In genomic region chr15:74988007-74988800, GRCh38 we compare ENCODE assay signal across 8 cellular contexts. TPM values are rescaled to one million over a fixed set of nuclear protein-coding genes. Genes with fewer than 3 reads are reported as not detected.
DNase-seq lines count a peak whose midpoint lies in the region; ATAC-seq, FAIRE-seq and TF ChIP-seq lines count a peak whose summit lies in the region.

No MANE protein-coding gene starts in this region.

- intact Hi-C loops in colonic mucosa (cut with DNase I) (no loop called here), pancreas (cut with DNase I) (no loop called here), uterus (cut with DNase I; ENCODE audit: low total_unique reads) (no loop called here)

- peak; percentile 35 for DNase-seq in GDM1 (lab: John Stamatoyannopoulos, UW)
- DNase-seq in KG1 (lab: John Stamatoyannopoulos, UW), result peak; percentile 42
- DNase-seq in SK-MEL-5 (ENCODE audit: low read depth, low spot score), result peak; percentile 59
- DNase-seq in colonic mucosa, result peak; percentile 50
- peak in 3 of 6 donors; percentile 36 to 66 (median 51) for DNase-seq in pancreas
- DNase-seq in uterus, result no peak

- peak; percentile 60 for TF ChIP-seq CTCF in colonic mucosa (IDR thresholded peaks at IDR 0.05)
- peak in 3 of 4 donors; percentile 12 to 32 (median 30) for TF ChIP-seq CTCF in pancreas (IDR thresholded peaks at IDR 0.05)
- no peak for TF ChIP-seq CTCF in uterus (IDR thresholded peaks at IDR 0.05)

- peak; percentile 55 to 98 (median 94) for ATAC-seq in pancreas
- ATAC-seq in GM18870 (IDR thresholded peaks at IDR 0.05; ENCODE audit: unreplicated experiment), result no peak
- ATAC-seq in HG03378 (IDR thresholded peaks at IDR 0.05; ENCODE audit: unreplicated experiment), result no peak

- FAIRE-seq in pancreas (lab: Jason Lieb, UNC), result no peak

- no peak overlapping the region for H3K4me3 ChIP-seq in colonic mucosa
- H3K4me3 ChIP-seq in pancreas, result no peak overlapping the region
- H3K4me3 ChIP-seq in uterus, result no peak overlapping the region

- in situ Hi-C loops in SK-MEL-5 (cut with HindIII; ENCODE audit: low pct_unique_long_range_greater_than_20kb, low sequenced_read_pairs), result no loop called here

- no peak for TF ChIP-seq POLR2A in uterus (IDR thresholded peaks at IDR 0.05)

- H3K27me3 ChIP-seq in colonic mucosa (no peaks in the 10 kb centered on the region), pancreas (no peaks in the 10 kb centered on the region), uterus (no peaks in the 10 kb centered on the region)

- 29 to 51% methylated on average over 4 of the region's 4 CpGs for WGBS in pancreas, 2 donors

- H3K4me1 ChIP-seq in colonic mucosa (no peaks in the 10 kb centered on the region), pancreas (no peaks in the 10 kb centered on the region), uterus (no peaks in the 10 kb centered on the region)

- no peaks in the 10 kb centered on the region for H3K9me3 ChIP-seq in colonic mucosa
- no peaks in the 10 kb centered on the region for H3K9me3 ChIP-seq in pancreas
- H3K9me3 ChIP-seq in uterus, result no peaks in the 10 kb centered on the region

- H3K27ac ChIP-seq in colonic mucosa, result no peak overlapping the region
- no peak overlapping the region for H3K27ac ChIP-seq in pancreas
- no peak overlapping the region for H3K27ac ChIP-seq in uterus

- H3K9ac ChIP-seq in colonic mucosa (ENCODE audit: low read depth in 2 of 2, low read length in 2 of 2), result no peak overlapping the region

- H3K36me3 ChIP-seq in colonic mucosa, result no peaks in the 10 kb centered on the region
- H3K36me3 ChIP-seq in pancreas, result no peaks in the 10 kb centered on the region
- no peaks in the 10 kb centered on the region for H3K36me3 ChIP-seq in uterus

RNA-seq across cellular contexts. Expression of gene SCAMP5, which starts 7.2 kb away (rescaled TPM):
- 3.4 and 5.4 TPM in 2 replicates for total RNA-seq in SK-MEL-5 (2014; rRNA removed; shearing (Covaris generic))
- polyA plus RNA-seq in SK-MEL-5 (2015; cell fraction: cytosol; rRNA removed), result 8.3 and 18.2 TPM in 2 replicates
- 5.2 and 16.9 TPM in 2 replicates for polyA plus RNA-seq in SK-MEL-5 (2015; cell fraction: nucleus; rRNA removed)
- total RNA-seq in colonic mucosa, result 10 to 100 TPM in 1 of 2 donors, 1 to 10 TPM in 1; 4.9 to 24.9 TPM
- 10 to 100 TPM; 27.7 to 59.2 (median 38.8) TPM for total RNA-seq in pancreas
- 10 to 100 TPM; 24.5 to 54.0 TPM for polyA plus RNA-seq in pancreas
- 1 to 10 TPM in 3 of 4 donors, under 1 TPM in 1; 0.29 to 6.6 (median 1.9) TPM for total RNA-seq in uterus

RNA-seq across cellular contexts. Expression of gene RPP25, which starts 31.6 kb away (rescaled TPM):
- total RNA-seq in SK-MEL-5 (2014; rRNA removed; shearing (Covaris generic)), result 1.4 and 1.9 TPM in 2 replicates
- 0.94 and 1.3 TPM in 2 replicates for polyA plus RNA-seq in SK-MEL-5 (2015; cell fraction: cytosol; rRNA removed)
- polyA plus RNA-seq in SK-MEL-5 (2015; cell fraction: nucleus; rRNA removed), result 0.07 TPM in 1 of 2 replicates, not detected in the other
- total RNA-seq in colonic mucosa, result 10 to 100 TPM in 1 of 2 donors, 1 to 10 TPM in 1; 7.8 to 25.5 TPM
- 1 to 10 TPM; 3.0 to 6.7 (median 4.0) TPM for total RNA-seq in pancreas
- polyA plus RNA-seq in pancreas, result 1 to 10 TPM; 5.0 to 6.7 TPM
- total RNA-seq in uterus, result 10 to 100 TPM in 1 of 4 donors, 1 to 10 TPM in 3; 3.0 to 16.8 (median 7.0) TPM

RNA-seq across cellular contexts. Expression of gene PPCDC, which starts 35.2 kb away (rescaled TPM):
- 12.0 and 12.1 TPM in 2 replicates for total RNA-seq in SK-MEL-5 (2014; rRNA removed; shearing (Covaris generic))
- 32.5 and 37.6 TPM in 2 replicates for polyA plus RNA-seq in SK-MEL-5 (2015; cell fraction: cytosol; rRNA removed)
- polyA plus RNA-seq in SK-MEL-5 (2015; cell fraction: nucleus; rRNA removed), result 26.4 and 53.6 TPM in 2 replicates
- total RNA-seq in colonic mucosa (10 to 100 TPM; 10.1 to 23.1 TPM), pancreas (10 to 100 TPM in 2 of 6 donors, 1 to 10 TPM in 4; 7.9 to 12.3 (median 9.2) TPM), uterus (10 to 100 TPM in 2 of 4 donors, 1 to 10 TPM in 2; 1.2 to 22.8 (median 6.9) TPM)
- polyA plus RNA-seq in pancreas, result 10 to 100 TPM; 21.1 to 21.3 TPM

RNA-seq across cellular contexts. Expression of gene COX5A, which starts 50.3 kb away (rescaled TPM):
- total RNA-seq in SK-MEL-5 (2014; rRNA removed; shearing (Covaris generic)), result 124 and 133 TPM in 2 replicates
- polyA plus RNA-seq in SK-MEL-5 (2015; cell fraction: cytosol; rRNA removed), result 314 and 318 TPM in 2 replicates
- polyA plus RNA-seq in SK-MEL-5 (2015; cell fraction: nucleus; rRNA removed), result 50.5 and 110 TPM in 2 replicates
- total RNA-seq in colonic mucosa (100 to 1,000 TPM; 563 to 623 TPM), pancreas (100 to 1,000 TPM in 2 of 6 donors, 10 to 100 TPM in 4; 76.4 to 127 (median 80.5) TPM), uterus (10 to 100 TPM in 3 of 4 donors, 1 to 10 TPM in 1; 9.0 to 84.1 (median 46.6) TPM)
- polyA plus RNA-seq in pancreas, result 100 to 1,000 TPM; 103 to 107 TPM

Comparison
In these comparisons a context has a peak if more than half of its experiments do, and no peak if none do; other contexts are left out.
1. DNase-seq: peak in GDM1 (single experiment), KG1 (single experiment), SK-MEL-5 (single experiment) and colonic mucosa (single experiment); none in uterus (0 of 2).
2. CTCF ChIP-seq: peak in colonic mucosa (single experiment) and pancreas (3 of 4); none in uterus (0 of 4).
3. ATAC-seq: peak in pancreas (4 of 4); none in GM18870 (single experiment) and HG03378 (single experiment).